Comparison of ENCODE assay signal across 8 cellular contexts in the genomic region with DNA sequence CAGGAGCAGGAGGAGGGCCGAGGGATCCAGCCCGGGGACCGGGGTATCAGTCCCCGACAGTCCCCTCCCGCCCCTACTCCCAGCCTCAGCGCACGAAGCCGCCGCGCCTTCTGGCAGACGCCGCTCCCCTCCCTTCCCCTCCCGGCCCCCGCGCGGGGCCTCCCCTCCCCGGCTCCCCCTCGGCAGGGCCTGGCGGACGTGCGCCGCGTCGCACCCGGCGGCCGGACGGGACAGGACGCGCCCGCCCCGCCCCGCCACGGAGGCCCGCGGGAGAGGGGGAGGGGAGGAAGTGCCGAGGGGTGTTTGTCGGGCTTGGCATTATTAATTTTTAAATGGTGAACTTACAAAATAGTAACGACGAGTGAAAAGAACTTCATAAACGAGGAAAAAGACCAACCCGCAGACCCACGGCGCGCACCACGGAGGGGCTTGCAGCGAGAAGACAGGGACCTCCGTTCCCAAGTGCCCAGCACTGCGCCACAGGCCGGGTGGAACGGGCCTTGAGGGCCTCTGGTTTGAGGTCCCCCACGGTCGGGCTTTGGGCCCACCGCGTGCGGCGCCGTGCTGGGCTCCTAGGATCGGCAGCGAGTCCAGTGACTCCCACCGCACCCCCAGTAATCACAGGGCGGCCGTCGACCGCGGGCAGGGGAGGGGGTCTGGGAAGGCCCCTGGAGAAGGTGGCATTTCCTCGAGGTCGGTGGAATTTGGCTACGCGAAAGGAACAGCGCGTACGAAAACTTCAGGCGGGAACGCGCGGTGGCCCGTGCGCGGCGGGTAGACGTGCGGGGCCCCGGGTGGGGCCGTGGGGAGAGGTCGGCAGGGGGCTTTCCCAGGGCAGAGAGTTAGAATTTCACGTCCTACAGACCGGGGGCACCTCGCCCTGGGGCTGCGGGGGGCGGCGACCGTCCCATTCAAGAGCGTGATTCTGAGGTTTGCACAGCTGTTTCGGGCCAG.
DNase-seq lines count a peak whose midpoint lies in the region; ATAC-seq and TF ChIP-seq lines count a peak whose summit lies in the region.

No MANE protein-coding gene starts in this region.

- ATAC-seq in GM19043 (IDR thresholded peaks at IDR 0.05; ENCODE audit: low read depth, unreplicated experiment), result peak; percentile 2

- H3K4me1 ChIP-seq in BLaER1, result peaks cover 77% of the 10 kb centered on the region
- H3K4me1 ChIP-seq in rectal smooth muscle tissue (ENCODE audit: control insufficient read depth, insufficient read depth, low read length), result peaks cover 19% of the 10 kb centered on the region

- H3K36me3 ChIP-seq in BLaER1 (peaks cover 25% of the 10 kb centered on the region), rectal smooth muscle tissue (ENCODE audit: control insufficient read depth, insufficient read depth, low read length) (peaks cover 15% of the 10 kb centered on the region)

- in situ Hi-C loops in astrocyte of the cerebellum (cut with HindIII; ENCODE audit: low sequenced_read_pairs), result no loop called here

- H3K27ac ChIP-seq in BLaER1 (peak overlapping the region; percentile 97), rectal smooth muscle tissue (ENCODE audit: low read depth, low read length) (peak overlapping the region; percentile 100)

- no peak for TF ChIP-seq CTCF in astrocyte of the cerebellum (IDR thresholded peaks at IDR 0.05; ENCODE audit: low read depth, low read length, missing control alignments)

- H3K4me3 ChIP-seq in BLaER1, result peak overlapping the region; percentile 93
- H3K4me3 ChIP-seq in astrocyte of the cerebellum (ENCODE audit: low read depth, low read length), result peak overlapping the region; percentile 86
- peak overlapping the region; percentile 95 for H3K4me3 ChIP-seq in rectal smooth muscle tissue (ENCODE audit: low read length)

- peaks cover 28% of the 10 kb centered on the region for H4K20me1 ChIP-seq in BLaER1

- H3K27me3 ChIP-seq in BLaER1, result peaks cover 26% of the 10 kb centered on the region
- H3K27me3 ChIP-seq in rectal smooth muscle tissue (ENCODE audit: control insufficient read depth, insufficient read depth, low read length), result no peaks in the 10 kb centered on the region

- DNase-seq in HK-2 (ENCODE audit: unreplicated experiment) (peak; percentile 81), T-helper 1 cell (peak; percentile 45 to 83 (median 56)), astrocyte of the cerebellum (ENCODE audit: low read depth) (no peak), hippocampal formation (lab: John Stamatoyannopoulos, UW) (peak; percentile 52 to 64), NCI-H128 (lab: John Stamatoyannopoulos, UW; ENCODE audit: unreplicated experiment) (no peak)

- no peaks in the 10 kb centered on the region for H3K9me3 ChIP-seq in BLaER1

- H3K9ac ChIP-seq in BLaER1 (peak overlapping the region; percentile 92), rectal smooth muscle tissue (ENCODE audit: low read length) (peak overlapping the region; percentile 86)

- peak overlapping the region; percentile 99 for H3K4me2 ChIP-seq in BLaER1

Comparison
In these comparisons a context has a peak if more than half of its experiments do, and no peak if none do; other contexts are left out.
1. DNase-seq: peak in HK-2 (single experiment), T-helper 1 cell (5 of 5) and hippocampal formation (2 of 2); none in astrocyte of the cerebellum (single experiment) and NCI-H128 (single experiment).
2. Peak in every context shown above with its lines, with median percentiles within 50 percentile points of each other: H3K4me3 ChIP-seq.